19 cellular contexts compared by ENCODE assay signal in genomic region chr10:60283397-60283796, GRCh38.
A peak's percentile ranks its signal among the peaks of the same experiment; 100 is the strongest.
DNase-seq lines count a peak whose midpoint lies in the region; ATAC-seq and TF ChIP-seq lines count a peak whose summit lies in the region.
"Had no signal": no experiment of that assay in that cellular context is flagged by ENCODE, and none has a peak within 500 bp of the region (broad histone marks: within the 10 kb centered on the region; RNA-seq: fewer than 3 reads in every experiment).

No MANE protein-coding gene starts in this region.

- BruUV-seq in Calu3 (replicated peaks; lab: Mats Ljungman, UMichigan) (no TSS peak), HCT116 (replicated peaks; lab: Mats Ljungman, UMichigan) (no TSS peak)

- no peaks in the 10 kb centered on the region for H3K27me3 ChIP-seq in HCT116 (ENCODE audit: insufficient read depth, low read length)
- H3K27me3 ChIP-seq in mesenchymal stem cell (ENCODE audit: control insufficient read depth in 1 of 2, insufficient read depth in 1 of 2, low read length in 2 of 2): no peaks in the 10 kb centered on the region
- no peaks in the 10 kb centered on the region for H3K27me3 ChIP-seq in gastroesophageal sphincter
- H3K27me3 ChIP-seq: left lung, spleen, suprapubic skin had no signal

- H2BK5ac ChIP-seq in mesenchymal stem cell (ENCODE audit: low read depth, low read length, poor library complexity, severe bottlenecking): no peak overlapping the region

- no peak for DNase-seq in Calu3
- DNase-seq in HCT116 (ENCODE audit: low read depth, low spot score): no peak
- no peak for DNase-seq in coronary artery (ENCODE audit: low spot score)
- DNase-seq in mesenchymal stem cell: no peak
- no peak for DNase-seq in glutamatergic neuron
- DNase-seq in activated CD8-positive, alpha-beta T cell treated with anti-CD3 and anti-CD28 coated beads, Interleukin-2, amount 10 ng/mL, durations not matched to agents 7 days and 5 days: no peak
- no peak for DNase-seq in NCI-H2227 (lab: John Stamatoyannopoulos, UW; ENCODE audit: unreplicated experiment)
- DNase-seq: activated B cell treated with CpG ODN at 0.5 μM for 24 hours; activated CD8-positive, alpha-beta memory T cell treated with anti-CD3 and anti-CD28 coated beads for 24 hours; activated naive CD8-positive, alpha-beta T cell treated with anti-CD3 and anti-CD28 coated beads, Interleukin-2, amount 10 ng/mL, durations not matched to agents 7 days and 5 days; central memory CD4-positive, alpha-beta T cell; effector memory CD8-positive, alpha-beta T cell; posterior cingulate gyrus; spleen had no signal

- no peak overlapping the region for H3K18ac ChIP-seq in mesenchymal stem cell (ENCODE audit: low read depth in 1 of 2, low read length in 2 of 2)

- H3K9me3 Mint-ChIP-seq in Calu3 (ENCODE audit: low read depth, unreplicated experiment): no peaks in the 10 kb centered on the region
- no peaks in the 10 kb centered on the region for H3K9me3 Mint-ChIP-seq in glutamatergic neuron (ENCODE audit: unreplicated experiment)
- no peaks in the 10 kb centered on the region for H3K9me3 Mint-ChIP-seq in activated CD8-positive, alpha-beta T cell treated with anti-CD3 and anti-CD28 coated beads, Interleukin-2, amount 10 ng/mL, durations not matched to agents 7 days and 5 days (ENCODE audit: insufficient read depth)
- H3K9me3 Mint-ChIP-seq: activated B cell treated with CpG ODN at 0.5 μM for 24 hours; activated naive CD8-positive, alpha-beta T cell treated with anti-CD3 and anti-CD28 coated beads, Interleukin-2, amount 10 ng/mL, durations not matched to agents 7 days and 5 days; activated T-helper 1 cell treated with anti-CD3 and anti-CD28 coated beads, Interleukin-12 subunit alpha, Interleukin-12 subunit beta, Interleukin-2, Interleukin-4 antibody, amounts not matched to agents 30 ng/mL and 10 ng/mL and 1 ng/mL, durations not matched to agents 14 hours and 24 hours and 36 hours; effector memory CD8-positive, alpha-beta T cell had no signal

- no peaks in the 10 kb centered on the region for H3K36me3 Mint-ChIP-seq in Calu3 (ENCODE audit: insufficient read depth, unreplicated experiment)
- no peaks in the 10 kb centered on the region for H3K36me3 Mint-ChIP-seq in glutamatergic neuron (ENCODE audit: unreplicated experiment)
- H3K36me3 Mint-ChIP-seq in activated CD8-positive, alpha-beta T cell treated with anti-CD3 and anti-CD28 coated beads, Interleukin-2, amount 10 ng/mL, durations not matched to agents 7 days and 5 days (ENCODE audit: low read depth): no peaks in the 10 kb centered on the region
- H3K36me3 Mint-ChIP-seq: activated naive CD8-positive, alpha-beta T cell treated with anti-CD3 and anti-CD28 coated beads, Interleukin-2, amount 10 ng/mL, durations not matched to agents 7 days and 5 days had no signal

- H3K4me2 ChIP-seq in HCT116 (ENCODE audit: low read length) (peak overlapping the region; percentile 39), mesenchymal stem cell (ENCODE audit: low read length, poor library complexity, severe bottlenecking) (no peak overlapping the region)

- peaks cover 53% of the 10 kb centered on the region for H3K4me1 Mint-ChIP-seq in Calu3 (ENCODE audit: low read depth, unreplicated experiment)
- H3K4me1 Mint-ChIP-seq in glutamatergic neuron (ENCODE audit: low read depth, unreplicated experiment): peaks cover 6% of the 10 kb centered on the region
- H3K4me1 Mint-ChIP-seq in activated CD8-positive, alpha-beta T cell treated with anti-CD3 and anti-CD28 coated beads, Interleukin-2, amount 10 ng/mL, durations not matched to agents 7 days and 5 days (ENCODE audit: low read depth): no peaks in the 10 kb centered on the region
- H3K4me1 Mint-ChIP-seq: activated naive CD8-positive, alpha-beta T cell treated with anti-CD3 and anti-CD28 coated beads, Interleukin-2, amount 10 ng/mL, durations not matched to agents 7 days and 5 days had no signal

- H3K4me3 Mint-ChIP-seq in Calu3 (ENCODE audit: low read depth, unreplicated experiment) (peak overlapping the region; percentile 57), glutamatergic neuron (ENCODE audit: unreplicated experiment) (no peak overlapping the region)
- H3K4me3 Mint-ChIP-seq in activated CD8-positive, alpha-beta T cell treated with anti-CD3 and anti-CD28 coated beads, Interleukin-2, amount 10 ng/mL, durations not matched to agents 7 days and 5 days: no peak overlapping the region
- H3K4me3 Mint-ChIP-seq: activated naive CD8-positive, alpha-beta T cell treated with anti-CD3 and anti-CD28 coated beads, Interleukin-2, amount 10 ng/mL, durations not matched to agents 7 days and 5 days; activated T-helper 1 cell treated with anti-CD3 and anti-CD28 coated beads, Interleukin-12 subunit alpha, Interleukin-12 subunit beta, Interleukin-2, Interleukin-4 antibody, amounts not matched to agents 30 ng/mL and 10 ng/mL and 1 ng/mL, durations not matched to agents 14 hours and 24 hours and 36 hours; effector memory CD8-positive, alpha-beta T cell had no signal

- no peak for TF ChIP-seq CTCF in Calu3 (IDR thresholded peaks at IDR 0.05; ENCODE audit: unreplicated experiment)
- TF ChIP-seq CTCF in HCT116 (IDR thresholded peaks at IDR 0.05 in 2 of 3, conservative IDR thresholded peaks at IDR 0.05 in 1 of 3; ENCODE audit: borderline replicate concordance in 1 of 3, insufficient read depth in 1 of 3, low read depth in 2 of 3, low read length in 2 of 3): no peak
- TF ChIP-seq CTCF in coronary artery (IDR thresholded peaks at IDR 0.05): no peak
- TF ChIP-seq CTCF in glutamatergic neuron (IDR thresholded peaks at IDR 0.05; ENCODE audit: partially characterized antibody, unreplicated experiment): no peak
- no peak for TF ChIP-seq CTCF in gastroesophageal sphincter (IDR thresholded peaks at IDR 0.05)

- CTCF ChIA-PET in Calu3 (lab: Charles Lee) (interaction anchor here (1.2 to 1.5 kb wide), 3 partner anchors 13 to 101 kb away, joined by 3 to 4 read pairs (median 3); no protein-coding TSS in a partner anchor), HCT116 (lab: Charles Lee) (no interaction called here)
- CTCF ChIA-PET in activated CD8-positive, alpha-beta T cell treated with anti-CD3 and anti-CD28 coated beads, Interleukin-2, amount 10 ng/mL, durations not matched to agents 7 days and 5 days (lab: Charles Lee): no interaction called here

- H2AK5ac ChIP-seq in mesenchymal stem cell (ENCODE audit: low read length, severe bottlenecking): no peak overlapping the region

- no peak overlapping the region for H2BK120ac ChIP-seq in mesenchymal stem cell (ENCODE audit: low read depth, low read length)

- no peak overlapping the region for H4K8ac ChIP-seq in mesenchymal stem cell (ENCODE audit: low read length)

- TF ChIP-seq POLR2A in HCT116 (IDR thresholded peaks at IDR 0.05; ENCODE audit: borderline replicate concordance, extremely low read depth, insufficient read depth, insufficient read length) (no peak), gastroesophageal sphincter (IDR thresholded peaks at IDR 0.05) (no peak)

- H3K4me1 ChIP-seq in HCT116 (ENCODE audit: control insufficient read depth in 1 of 2, insufficient read depth in 2 of 2, low read length in 2 of 2) (peaks cover 0 to 13% of the 10 kb centered on the region in 2 experiments; a peak in 2 of 4 replicates), mesenchymal stem cell (ENCODE audit: control insufficient read depth, insufficient read depth, low read depth, low read length) (peaks cover 2% of the 10 kb centered on the region), gastroesophageal sphincter (no peaks in the 10 kb centered on the region)
- H3K4me1 ChIP-seq: left lung, suprapubic skin had no signal

- H3K27ac Mint-ChIP-seq in Calu3 (ENCODE audit: unreplicated experiment): peak overlapping the region; percentile 68
- no peak overlapping the region for H3K27ac Mint-ChIP-seq in glutamatergic neuron (ENCODE audit: unreplicated experiment)
- no peak overlapping the region for H3K27ac Mint-ChIP-seq in activated CD8-positive, alpha-beta T cell treated with anti-CD3 and anti-CD28 coated beads, Interleukin-2, amount 10 ng/mL, durations not matched to agents 7 days and 5 days
- H3K27ac Mint-ChIP-seq: activated naive CD8-positive, alpha-beta T cell treated with anti-CD3 and anti-CD28 coated beads, Interleukin-2, amount 10 ng/mL, durations not matched to agents 7 days and 5 days; activated T-helper 1 cell treated with anti-CD3 and anti-CD28 coated beads, Interleukin-12 subunit alpha, Interleukin-12 subunit beta, Interleukin-2, Interleukin-4 antibody, amounts not matched to agents 30 ng/mL and 10 ng/mL and 1 ng/mL, durations not matched to agents 14 hours and 24 hours and 36 hours; effector memory CD8-positive, alpha-beta T cell had no signal

- H4K20me1 ChIP-seq in HCT116 (ENCODE audit: insufficient read depth): no peaks in the 10 kb centered on the region

- no peak for TF ChIP-seq RAD21 in HCT116 (IDR thresholded peaks at IDR 0.05; ENCODE audit: low read depth)

- no peaks in the 10 kb centered on the region for H3K9me2 ChIP-seq in HCT116 (ENCODE audit: insufficient read depth)

- H4K91ac ChIP-seq in mesenchymal stem cell (ENCODE audit: low read length): no peak overlapping the region

- ATAC-seq in HCT116 (no peak), gastroesophageal sphincter (no peak)
- no peak for ATAC-seq in activated CD8-positive, alpha-beta T cell treated with anti-CD3 and anti-CD28 coated beads, Interleukin-2, amount 10 ng/mL, durations not matched to agents 7 days and 5 days
- ATAC-seq: effector memory CD8-positive, alpha-beta T cell had no signal

- H2BK15ac ChIP-seq in mesenchymal stem cell (ENCODE audit: low read depth, poor library complexity, severe bottlenecking): no peak overlapping the region

- H3K14ac ChIP-seq in mesenchymal stem cell (ENCODE audit: low read length in 2 of 2): no peak overlapping the region

- H3K9me3 ChIP-seq in HCT116 (ENCODE audit: control insufficient read depth in 1 of 2, insufficient read depth in 1 of 2, low read depth in 1 of 2, low read length in 2 of 2) (no peaks in the 10 kb centered on the region), mesenchymal stem cell (ENCODE audit: control insufficient read depth, low read length) (no peaks in the 10 kb centered on the region), gastroesophageal sphincter (no peaks in the 10 kb centered on the region)
- H3K9me3 ChIP-seq: left lung, spleen, suprapubic skin had no signal

- peaks cover 12% of the 10 kb centered on the region for H3K79me1 ChIP-seq in mesenchymal stem cell (replicated peaks; ENCODE audit: low read length, poor library complexity, severe bottlenecking)

- RAD21 ChIA-PET in HCT116 (lab: Charles Lee; ENCODE audit: low non-redundant PET in 1 of 2, low total read pairs in 2 of 2, uncharacterized antibody in 2 of 2, unreplicated experiment in 2 of 2): no interaction called here

- H3K27me3 Mint-ChIP-seq in Calu3 (ENCODE audit: unreplicated experiment) (no peaks in the 10 kb centered on the region), glutamatergic neuron (ENCODE audit: unreplicated experiment) (no peaks in the 10 kb centered on the region)
- peaks cover 3% of the 10 kb centered on the region for H3K27me3 Mint-ChIP-seq in activated CD8-positive, alpha-beta T cell treated with anti-CD3 and anti-CD28 coated beads, Interleukin-2, amount 10 ng/mL, durations not matched to agents 7 days and 5 days (ENCODE audit: low read depth)
- H3K27me3 Mint-ChIP-seq: activated B cell treated with CpG ODN at 0.5 μM for 24 hours; activated naive CD8-positive, alpha-beta T cell treated with anti-CD3 and anti-CD28 coated beads, Interleukin-2, amount 10 ng/mL, durations not matched to agents 7 days and 5 days; effector memory CD8-positive, alpha-beta T cell had no signal

- POLR2A ChIA-PET in HCT116 (lab: Charles Lee): no interaction called here
- POLR2A ChIA-PET in activated CD8-positive, alpha-beta T cell treated with anti-CD3 and anti-CD28 coated beads, Interleukin-2, amount 10 ng/mL, durations not matched to agents 7 days and 5 days (lab: Charles Lee): no interaction called here

- TF ChIP-seq EP300 in gastroesophageal sphincter (IDR thresholded peaks at IDR 0.05): no peak

- no peak overlapping the region for H2BK12ac ChIP-seq in mesenchymal stem cell (ENCODE audit: low read length in 2 of 2)

- no peak overlapping the region for H3K23ac ChIP-seq in mesenchymal stem cell (ENCODE audit: low read length in 2 of 2)

- H2AFZ ChIP-seq in HCT116 (ENCODE audit: low read depth, low read length, poor library complexity, severe bottlenecking) (no peak overlapping the region), mesenchymal stem cell (ENCODE audit: low read depth, low read length) (no peak overlapping the region)

- no peak overlapping the region for H3K27ac ChIP-seq in HCT116 (ENCODE audit: low read depth, low read length)
- peak overlapping the region; percentile 40 to 66 for H3K27ac ChIP-seq in coronary artery
- H3K27ac ChIP-seq in mesenchymal stem cell (ENCODE audit: low read length, poor library complexity, severe bottlenecking): peak overlapping the region; percentile 33
- H3K27ac ChIP-seq in gastroesophageal sphincter: no peak overlapping the region
- H3K27ac ChIP-seq: suprapubic skin had no signal

- H3K36me3 ChIP-seq in HCT116 (ENCODE audit: control insufficient read depth in 1 of 2, insufficient read depth in 2 of 2, low read length in 2 of 2) (no peaks in the 10 kb centered on the region), mesenchymal stem cell (ENCODE audit: control insufficient read depth in 1 of 2, insufficient read depth in 2 of 2, low read depth in 1 of 2, low read length in 2 of 2) (peaks cover 0 to under 1% of the 10 kb centered on the region in 2 experiments), gastroesophageal sphincter (peaks cover 0 to 4% of the 10 kb centered on the region in 2 donors)
- H3K36me3 ChIP-seq: left lung had no signal

- H3K9ac ChIP-seq in HCT116 (ENCODE audit: low read length): no peak overlapping the region
- no peak overlapping the region for H3K9ac ChIP-seq in mesenchymal stem cell (ENCODE audit: low read length)

- intact Hi-C loops in Calu3 (cut with micrococcal nuclease; ENCODE audit: unreplicated experiment): loop anchor here (5.0 kb wide), 2 partner anchors 46 to 144 kb away; no protein-coding TSS in a partner anchor
- intact Hi-C loops in HCT116 (cut with micrococcal nuclease): no loop called here

- no peak overlapping the region for H3K4ac ChIP-seq in mesenchymal stem cell (ENCODE audit: low read depth in 1 of 2, low read length in 2 of 2)

- no CpG with 5 or more reads among the region's 2 CpGs for WGBS in mesenchymal stem cell
- 41 to 84% methylated on average over 2 of the region's 2 CpGs for WGBS in gastroesophageal sphincter (ENCODE audit: low coverage in 1 of 2), 2 donors

- H3K4me3 ChIP-seq in HCT116 (replicated peaks in 1 of 2; ENCODE audit: low read depth in 1 of 2, low read length in 2 of 2): no peak overlapping the region
- H3K4me3 ChIP-seq in coronary artery: peak overlapping the region; percentile 46
- H3K4me3 ChIP-seq in mesenchymal stem cell (ENCODE audit: insufficient read depth in 1 of 2, low read depth in 1 of 2, low read length in 2 of 2): peak overlapping the region in 1 of 2 experiments; percentile 38
- no peak overlapping the region for H3K4me3 ChIP-seq in gastroesophageal sphincter
- H3K4me3 ChIP-seq: GM12878, left lung, spleen, suprapubic skin had no signal

- no peaks in the 10 kb centered on the region for H3K79me2 ChIP-seq in HCT116 (ENCODE audit: insufficient read depth, low read length)

Comparison
In these comparisons a context has a peak if more than half of its experiments do, and no peak if none do; other contexts are left out.
1. H3K27ac ChIP-seq: peak in coronary artery (2 of 2) and mesenchymal stem cell (single experiment); none in HCT116 (single experiment) and gastroesophageal sphincter (0 of 4).